In genomic region chr16:73060216-73060615, GRCh38 we compare ENCODE assay signal across 1 cellular context.
TF ChIP-seq lines count a peak whose summit lies in the region.

No MANE protein-coding gene starts in this region.

TF ChIP-seq in HepG2, 621 proteins besides CTCF, POLR2A, EP300 and RAD21:
- TF ChIP-seq ZBTB20 (CRISPR knock-in tag; IDR thresholded peaks at IDR 0.05; ENCODE audit: borderline replicate concordance, low read depth) (no peak), ZFP1 (CRISPR knock-in tag; IDR thresholded peaks at IDR 0.05) (no peak), STAG1 (CRISPR knock-in tag; IDR thresholded peaks at IDR 0.05) (no peak), CCAR2 (optimal IDR thresholded peaks at IDR 0.05; ENCODE audit: low read depth, low read length) (no peak), TEAD3 (CRISPR knock-in tag; optimal IDR thresholded peaks at IDR 0.05; ENCODE audit: borderline replicate concordance) (peak; percentile 19), ASH2L (IDR thresholded peaks at IDR 0.05; ENCODE audit: insufficient read length, low read depth, low read length) (no peak), ZBTB2 (CRISPR knock-in tag; IDR thresholded peaks at IDR 0.05; ENCODE audit: low read depth) (no peak), ATM (IDR thresholded peaks at IDR 0.05; ENCODE audit: borderline replicate concordance) (no peak), SMC3 (IDR thresholded peaks at IDR 0.05; ENCODE audit: low read length) (no peak), ZNF446 (CRISPR knock-in tag; IDR thresholded peaks at IDR 0.05) (no peak), SAP130 (CRISPR knock-in tag; IDR thresholded peaks at IDR 0.05; ENCODE audit: low read depth) (peak; percentile 28; the same call in 1 of the 2 replicates), MYNN (CRISPR knock-in tag; IDR thresholded peaks at IDR 0.05; ENCODE audit: low read depth) (no peak), ZNF619 (CRISPR knock-in tag; IDR thresholded peaks at IDR 0.05) (no peak), NR1H2 (CRISPR knock-in tag; IDR thresholded peaks at IDR 0.05; ENCODE audit: borderline replicate concordance, low read depth) (no peak), ZNF431 (CRISPR knock-in tag; IDR thresholded peaks at IDR 0.05; ENCODE audit: borderline replicate concordance, low read depth) (no peak), TCF7 (IDR thresholded peaks at IDR 0.05; ENCODE audit: low read depth) (0 out of 2 replicates have a peak, but pooled peaks have one; percentile 9), ZNF850 (CRISPR knock-in tag; conservative IDR thresholded peaks at IDR 0.05) (no peak), ONECUT2 (CRISPR knock-in tag; IDR thresholded peaks at IDR 0.05) (no peak)
- TF ChIP-seq, protein P1, sequence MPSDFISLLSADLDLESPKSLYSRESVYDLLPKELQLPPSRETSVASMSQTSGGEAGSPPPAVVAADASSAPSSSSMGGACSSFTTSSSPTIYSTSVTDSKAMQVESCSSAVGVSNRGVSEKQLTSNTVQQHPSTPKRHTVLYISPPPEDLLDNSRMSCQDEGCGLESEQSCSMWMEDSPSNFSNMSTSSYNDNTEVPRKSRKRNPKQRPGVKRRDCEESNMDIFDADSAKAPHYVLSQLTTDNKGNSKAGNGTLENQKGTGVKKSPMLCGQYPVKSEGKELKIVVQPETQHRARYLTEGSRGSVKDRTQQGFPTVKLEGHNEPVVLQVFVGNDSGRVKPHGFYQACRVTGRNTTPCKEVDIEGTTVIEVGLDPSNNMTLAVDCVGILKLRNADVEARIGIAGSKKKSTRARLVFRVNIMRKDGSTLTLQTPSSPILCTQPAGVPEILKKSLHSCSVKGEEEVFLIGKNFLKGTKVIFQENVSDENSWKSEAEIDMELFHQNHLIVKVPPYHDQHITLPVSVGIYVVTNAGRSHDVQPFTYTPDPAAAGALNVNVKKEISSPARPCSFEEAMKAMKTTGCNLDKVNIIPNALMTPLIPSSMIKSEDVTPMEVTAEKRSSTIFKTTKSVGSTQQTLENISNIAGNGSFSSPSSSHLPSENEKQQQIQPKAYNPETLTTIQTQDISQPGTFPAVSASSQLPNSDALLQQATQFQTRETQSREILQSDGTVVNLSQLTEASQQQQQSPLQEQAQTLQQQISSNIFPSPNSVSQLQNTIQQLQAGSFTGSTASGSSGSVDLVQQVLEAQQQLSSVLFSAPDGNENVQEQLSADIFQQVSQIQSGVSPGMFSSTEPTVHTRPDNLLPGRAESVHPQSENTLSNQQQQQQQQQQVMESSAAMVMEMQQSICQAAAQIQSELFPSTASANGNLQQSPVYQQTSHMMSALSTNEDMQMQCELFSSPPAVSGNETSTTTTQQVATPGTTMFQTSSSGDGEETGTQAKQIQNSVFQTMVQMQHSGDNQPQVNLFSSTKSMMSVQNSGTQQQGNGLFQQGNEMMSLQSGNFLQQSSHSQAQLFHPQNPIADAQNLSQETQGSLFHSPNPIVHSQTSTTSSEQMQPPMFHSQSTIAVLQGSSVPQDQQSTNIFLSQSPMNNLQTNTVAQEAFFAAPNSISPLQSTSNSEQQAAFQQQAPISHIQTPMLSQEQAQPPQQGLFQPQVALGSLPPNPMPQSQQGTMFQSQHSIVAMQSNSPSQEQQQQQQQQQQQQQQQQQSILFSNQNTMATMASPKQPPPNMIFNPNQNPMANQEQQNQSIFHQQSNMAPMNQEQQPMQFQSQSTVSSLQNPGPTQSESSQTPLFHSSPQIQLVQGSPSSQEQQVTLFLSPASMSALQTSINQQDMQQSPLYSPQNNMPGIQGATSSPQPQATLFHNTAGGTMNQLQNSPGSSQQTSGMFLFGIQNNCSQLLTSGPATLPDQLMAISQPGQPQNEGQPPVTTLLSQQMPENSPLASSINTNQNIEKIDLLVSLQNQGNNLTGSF (CRISPR knock-in tag; IDR thresholded peaks at IDR 0.05) = no peak
- TF ChIP-seq, protein P2, sequence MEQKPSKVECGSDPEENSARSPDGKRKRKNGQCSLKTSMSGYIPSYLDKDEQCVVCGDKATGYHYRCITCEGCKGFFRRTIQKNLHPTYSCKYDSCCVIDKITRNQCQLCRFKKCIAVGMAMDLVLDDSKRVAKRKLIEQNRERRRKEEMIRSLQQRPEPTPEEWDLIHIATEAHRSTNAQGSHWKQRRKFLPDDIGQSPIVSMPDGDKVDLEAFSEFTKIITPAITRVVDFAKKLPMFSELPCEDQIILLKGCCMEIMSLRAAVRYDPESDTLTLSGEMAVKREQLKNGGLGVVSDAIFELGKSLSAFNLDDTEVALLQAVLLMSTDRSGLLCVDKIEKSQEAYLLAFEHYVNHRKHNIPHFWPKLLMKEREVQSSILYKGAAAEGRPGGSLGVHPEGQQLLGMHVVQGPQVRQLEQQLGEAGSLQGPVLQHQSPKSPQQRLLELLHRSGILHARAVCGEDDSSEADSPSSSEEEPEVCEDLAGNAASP (CRISPR knock-in tag; IDR thresholded peaks at IDR 0.05; ENCODE audit: borderline replicate concordance) = no peak
- TF ChIP-seq, protein P3, sequence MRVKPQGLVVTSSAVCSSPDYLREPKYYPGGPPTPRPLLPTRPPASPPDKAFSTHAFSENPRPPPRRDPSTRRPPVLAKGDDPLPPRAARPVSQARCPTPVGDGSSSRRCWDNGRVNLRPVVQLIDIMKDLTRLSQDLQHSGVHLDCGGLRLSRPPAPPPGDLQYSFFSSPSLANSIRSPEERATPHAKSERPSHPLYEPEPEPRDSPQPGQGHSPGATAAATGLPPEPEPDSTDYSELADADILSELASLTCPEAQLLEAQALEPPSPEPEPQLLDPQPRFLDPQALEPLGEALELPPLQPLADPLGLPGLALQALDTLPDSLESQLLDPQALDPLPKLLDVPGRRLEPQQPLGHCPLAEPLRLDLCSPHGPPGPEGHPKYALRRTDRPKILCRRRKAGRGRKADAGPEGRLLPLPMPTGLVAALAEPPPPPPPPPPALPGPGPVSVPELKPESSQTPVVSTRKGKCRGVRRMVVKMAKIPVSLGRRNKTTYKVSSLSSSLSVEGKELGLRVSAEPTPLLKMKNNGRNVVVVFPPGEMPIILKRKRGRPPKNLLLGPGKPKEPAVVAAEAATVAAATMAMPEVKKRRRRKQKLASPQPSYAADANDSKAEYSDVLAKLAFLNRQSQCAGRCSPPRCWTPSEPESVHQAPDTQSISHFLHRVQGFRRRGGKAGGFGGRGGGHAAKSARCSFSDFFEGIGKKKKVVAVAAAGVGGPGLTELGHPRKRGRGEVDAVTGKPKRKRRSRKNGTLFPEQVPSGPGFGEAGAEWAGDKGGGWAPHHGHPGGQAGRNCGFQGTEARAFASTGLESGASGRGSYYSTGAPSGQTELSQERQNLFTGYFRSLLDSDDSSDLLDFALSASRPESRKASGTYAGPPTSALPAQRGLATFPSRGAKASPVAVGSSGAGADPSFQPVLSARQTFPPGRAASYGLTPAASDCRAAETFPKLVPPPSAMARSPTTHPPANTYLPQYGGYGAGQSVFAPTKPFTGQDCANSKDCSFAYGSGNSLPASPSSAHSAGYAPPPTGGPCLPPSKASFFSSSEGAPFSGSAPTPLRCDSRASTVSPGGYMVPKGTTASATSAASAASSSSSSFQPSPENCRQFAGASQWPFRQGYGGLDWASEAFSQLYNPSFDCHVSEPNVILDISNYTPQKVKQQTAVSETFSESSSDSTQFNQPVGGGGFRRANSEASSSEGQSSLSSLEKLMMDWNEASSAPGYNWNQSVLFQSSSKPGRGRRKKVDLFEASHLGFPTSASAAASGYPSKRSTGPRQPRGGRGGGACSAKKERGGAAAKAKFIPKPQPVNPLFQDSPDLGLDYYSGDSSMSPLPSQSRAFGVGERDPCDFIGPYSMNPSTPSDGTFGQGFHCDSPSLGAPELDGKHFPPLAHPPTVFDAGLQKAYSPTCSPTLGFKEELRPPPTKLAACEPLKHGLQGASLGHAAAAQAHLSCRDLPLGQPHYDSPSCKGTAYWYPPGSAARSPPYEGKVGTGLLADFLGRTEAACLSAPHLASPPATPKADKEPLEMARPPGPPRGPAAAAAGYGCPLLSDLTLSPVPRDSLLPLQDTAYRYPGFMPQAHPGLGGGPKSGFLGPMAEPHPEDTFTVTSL (CRISPR knock-in tag; IDR thresholded peaks at IDR 0.05; ENCODE audit: borderline replicate concordance) = 0 out of 2 replicates have a peak, but pooled peaks have one; percentile 17
- TF ChIP-seq, protein P4, sequence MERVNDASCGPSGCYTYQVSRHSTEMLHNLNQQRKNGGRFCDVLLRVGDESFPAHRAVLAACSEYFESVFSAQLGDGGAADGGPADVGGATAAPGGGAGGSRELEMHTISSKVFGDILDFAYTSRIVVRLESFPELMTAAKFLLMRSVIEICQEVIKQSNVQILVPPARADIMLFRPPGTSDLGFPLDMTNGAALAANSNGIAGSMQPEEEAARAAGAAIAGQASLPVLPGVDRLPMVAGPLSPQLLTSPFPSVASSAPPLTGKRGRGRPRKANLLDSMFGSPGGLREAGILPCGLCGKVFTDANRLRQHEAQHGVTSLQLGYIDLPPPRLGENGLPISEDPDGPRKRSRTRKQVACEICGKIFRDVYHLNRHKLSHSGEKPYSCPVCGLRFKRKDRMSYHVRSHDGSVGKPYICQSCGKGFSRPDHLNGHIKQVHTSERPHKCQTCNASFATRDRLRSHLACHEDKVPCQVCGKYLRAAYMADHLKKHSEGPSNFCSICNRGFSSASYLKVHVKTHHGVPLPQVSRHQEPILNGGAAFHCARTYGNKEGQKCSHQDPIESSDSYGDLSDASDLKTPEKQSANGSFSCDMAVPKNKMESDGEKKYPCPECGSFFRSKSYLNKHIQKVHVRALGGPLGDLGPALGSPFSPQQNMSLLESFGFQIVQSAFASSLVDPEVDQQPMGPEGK (CRISPR knock-in tag; IDR thresholded peaks at IDR 0.05) = peak; percentile 68; the same call in 1 of the 2 replicates
